ENCODE assay signal across 28 cellular contexts in genomic region chr4:175633310-175633709, GRCh38.
"Had no signal": no experiment of that assay in that cellular context is flagged by ENCODE, and none has a peak within 500 bp of the region (broad histone marks: within the 10 kb centered on the region; RNA-seq: fewer than 3 reads in every experiment).

No MANE protein-coding gene starts in this region.

- H3K27ac Mint-ChIP-seq: immature natural killer cell; mesothelial cell of epicardium; naive B cell; natural killer cell; nephron progenitor cell; progenitor cell of endocrine pancreas; stimulated activated naive B cell treated with anti-CD40 and anti-IgM and Interleukin-4, amounts not matched to agents 10 μg/mL and 1 μg/mL and 100 μg/mL, for 72 hours had no signal

- H3K27ac ChIP-seq: left ventricle myocardium inferior, ovary, skin epidermis, stomach, testis, thyroid gland, transverse colon, upper lobe of left lung, vagina had no signal

- H3K4me3 ChIP-seq: left ventricle myocardium inferior, lung, ovary, skin epidermis, stomach, testis, thyroid gland, transverse colon, upper lobe of left lung, vagina had no signal

- H3K9me3 Mint-ChIP-seq: mesothelial cell of epicardium; naive B cell; natural killer cell; nephron progenitor cell; stimulated activated naive B cell treated with anti-CD40 and anti-IgM and Interleukin-4, amounts not matched to agents 10 μg/mL and 1 μg/mL and 100 μg/mL, for 72 hours had no signal

- H3K27me3 Mint-ChIP-seq: naive B cell; progenitor cell of endocrine pancreas; stimulated activated naive B cell treated with anti-CD40 and anti-IgM and Interleukin-4, amounts not matched to agents 10 μg/mL and 1 μg/mL and 100 μg/mL, for 72 hours had no signal

- H3K4me1 ChIP-seq: left ventricle myocardium inferior, stomach, testis, thyroid gland, transverse colon, upper lobe of left lung, vagina had no signal

- H3K9me3 ChIP-seq: left ventricle myocardium inferior, ovary, stomach, testis, thyroid gland, transverse colon, upper lobe of left lung, vagina had no signal

- H3K4me3 Mint-ChIP-seq: immature natural killer cell; mesothelial cell of epicardium; naive B cell; natural killer cell; nephron progenitor cell; stimulated activated naive B cell treated with anti-CD40 and anti-IgM and Interleukin-4, amounts not matched to agents 10 μg/mL and 1 μg/mL and 100 μg/mL, for 72 hours had no signal

- ATAC-seq: natural killer cell; right cardiac atrium; sciatic nerve; stimulated activated naive B cell treated with anti-CD40 and anti-IgM and Interleukin-4, amounts not matched to agents 10 μg/mL and 1 μg/mL and 100 μg/mL, for 72 hours; stimulated activated naive CD8-positive, alpha-beta T cell treated with anti-CD3 and anti-CD28 coated beads, Interleukin-15, Interleukin-2, amounts not matched to agents 100 U/mL and 50 U/mL, for 24 hours had no signal

- H3K36me3 Mint-ChIP-seq: immature natural killer cell; mesothelial cell of epicardium; naive B cell; natural killer cell; stimulated activated naive B cell treated with anti-CD40 and anti-IgM and Interleukin-4, amounts not matched to agents 10 μg/mL and 1 μg/mL and 100 μg/mL, for 72 hours had no signal

- H3K36me3 ChIP-seq: left ventricle myocardium inferior, ovary, stomach, thyroid gland, transverse colon, upper lobe of left lung, vagina had no signal

- H3K4me1 Mint-ChIP-seq: immature natural killer cell, mesothelial cell of epicardium, naive B cell, natural killer cell, nephron progenitor cell had no signal

- DNase-seq: hypothalamus; immature natural killer cell; kidney; left ventricle myocardium inferior; mesendoderm; naive B cell; natural killer cell; nephron progenitor cell; ovary; retina; right cardiac atrium; stimulated activated CD4-positive, alpha-beta T cell treated with anti-CD3 and anti-CD28 coated beads, Interleukin-12 subunit alpha, Interleukin-12 subunit beta, amount 100 ng/mL, for 4 hours; stimulated activated CD4-positive, alpha-beta T cell treated with anti-CD3 and anti-CD28 coated beads, Interleukin-15, amount 100 ng/mL, for 24 hours; stimulated activated CD4-positive, alpha-beta T cell treated with anti-CD3 and anti-CD28 coated beads, Interleukin-2, amount 100 ng/mL, for 24 hours; stimulated activated CD4-positive, alpha-beta T cell treated with anti-CD3 and anti-CD28 coated beads, Interleukin-4, amount 100 ng/mL, for 1 hour; stimulated activated naive B cell treated with anti-CD40 and anti-IgM and Interleukin-4, amounts not matched to agents 10 μg/mL and 1 μg/mL and 100 μg/mL, for 72 hours; stimulated activated naive CD8-positive, alpha-beta T cell treated with anti-CD3 and anti-CD28 coated beads, Interleukin-15, Interleukin-2, amounts not matched to agents 100 U/mL and 50 U/mL, for 24 hours; stomach; testis; thyroid gland; transverse colon; upper lobe of left lung had no signal

- H3K27me3 ChIP-seq: ovary, stomach, testis, thyroid gland, transverse colon, upper lobe of left lung, vagina had no signal
